Comparison of ENCODE assay signal across 1 cellular context in the genomic region with DNA sequence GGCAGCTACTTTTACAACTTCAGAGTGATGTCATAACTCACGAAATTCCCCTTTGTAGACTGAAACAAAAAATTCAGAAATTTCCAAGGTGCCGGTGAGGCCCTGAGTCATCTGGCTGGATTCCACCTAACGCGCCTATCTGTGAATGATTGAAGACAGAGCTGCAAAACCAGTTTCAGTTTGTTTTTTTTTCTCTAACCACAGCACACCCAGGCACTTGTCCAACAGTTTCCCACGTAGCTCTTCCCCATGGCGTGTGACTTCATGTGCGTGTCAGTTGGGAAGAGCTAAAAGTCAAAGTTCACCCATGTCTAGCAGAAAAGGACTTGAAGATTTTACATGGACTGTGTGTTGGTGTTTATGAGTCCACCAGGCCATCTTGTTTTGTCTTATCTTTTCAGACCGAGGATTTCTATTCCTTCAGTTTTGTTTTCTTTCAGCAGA.
TF ChIP-seq lines count a peak whose summit lies in the region.

No MANE protein-coding gene starts in this region.

TF ChIP-seq in HEK293, 187 proteins besides CTCF, POLR2A, EP300 and RAD21 (continued from another document and continues in another):
- TF ChIP-seq, protein P1, sequence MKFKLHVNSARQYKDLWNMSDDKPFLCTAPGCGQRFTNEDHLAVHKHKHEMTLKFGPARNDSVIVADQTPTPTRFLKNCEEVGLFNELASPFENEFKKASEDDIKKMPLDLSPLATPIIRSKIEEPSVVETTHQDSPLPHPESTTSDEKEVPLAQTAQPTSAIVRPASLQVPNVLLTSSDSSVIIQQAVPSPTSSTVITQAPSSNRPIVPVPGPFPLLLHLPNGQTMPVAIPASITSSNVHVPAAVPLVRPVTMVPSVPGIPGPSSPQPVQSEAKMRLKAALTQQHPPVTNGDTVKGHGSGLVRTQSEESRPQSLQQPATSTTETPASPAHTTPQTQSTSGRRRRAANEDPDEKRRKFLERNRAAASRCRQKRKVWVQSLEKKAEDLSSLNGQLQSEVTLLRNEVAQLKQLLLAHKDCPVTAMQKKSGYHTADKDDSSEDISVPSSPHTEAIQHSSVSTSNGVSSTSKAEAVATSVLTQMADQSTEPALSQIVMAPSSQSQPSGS (tag by site-specific recombination; IDR thresholded peaks at IDR 0.05; ENCODE audit: low read depth): peak; percentile 91
- TF ChIP-seq ZFP37 (tag by site-specific recombination; IDR thresholded peaks at IDR 0.05) (no peak), KLF10 (tag by site-specific recombination; IDR thresholded peaks at IDR 0.05) (peak; percentile 65; the same call in 1 of the 2 replicates), ZNF629 (tag by site-specific recombination; IDR thresholded peaks at IDR 0.05) (peak; percentile 96), ZNF324 (tag by site-specific recombination; IDR thresholded peaks at IDR 0.05) (peak; percentile 64; the same call in 1 of the 2 replicates), ZNF311 (tag by site-specific recombination; IDR thresholded peaks at IDR 0.05; ENCODE audit: borderline replicate concordance) (no peak), ZNF416 (tag by site-specific recombination; IDR thresholded peaks at IDR 0.05) (no peak), OVOL3 (tag by site-specific recombination; IDR thresholded peaks at IDR 0.05) (0 out of 2 replicates have a peak, but pooled peaks have one; percentile 34), SCRT1 (tag by site-specific recombination; IDR thresholded peaks at IDR 0.05; ENCODE audit: borderline replicate concordance) (no peak), ZNF202 (tag by site-specific recombination; IDR thresholded peaks at IDR 0.05; ENCODE audit: borderline replicate concordance) (no peak), ZNF521 (tag by site-specific recombination; IDR thresholded peaks at IDR 0.05) (no peak), GLIS1 (tag by site-specific recombination; IDR thresholded peaks at IDR 0.05) (peak; percentile 73), KLF8 (tag by site-specific recombination; IDR thresholded peaks at IDR 0.05) (peak; percentile 84), ZNF664 (tag by site-specific recombination; IDR thresholded peaks at IDR 0.05) (no peak), YY1 (tag by site-specific recombination; IDR thresholded peaks at IDR 0.05) (no peak), ZNF37A (tag by site-specific recombination; IDR thresholded peaks at IDR 0.05) (no peak), ZNF596 (tag by site-specific recombination; IDR thresholded peaks at IDR 0.05) (peak; percentile 45; the same call in 1 of the 2 replicates), GLIS2 (tag by site-specific recombination; IDR thresholded peaks at IDR 0.05) (no peak; the same call in 1 of the 2 replicates), ZNF677 (tag by site-specific recombination; IDR thresholded peaks at IDR 0.05) (no peak), ZNF549 (tag by site-specific recombination; IDR thresholded peaks at IDR 0.05) (no peak), KLF16 (tag by site-specific recombination; IDR thresholded peaks at IDR 0.05) (no peak), ZNF155 (tag by site-specific recombination; IDR thresholded peaks at IDR 0.05) (no peak), ZNF391 (tag by site-specific recombination; IDR thresholded peaks at IDR 0.05; ENCODE audit: borderline replicate concordance, low read depth) (no peak), ZNF211 (tag by site-specific recombination; IDR thresholded peaks at IDR 0.05; ENCODE audit: low read depth) (no peak), ZNF707 (tag by site-specific recombination; IDR thresholded peaks at IDR 0.05) (no peak), ZNF621 (tag by site-specific recombination; IDR thresholded peaks at IDR 0.05) (no peak), TRIM28 (IDR thresholded peaks at IDR 0.05; ENCODE audit: borderline replicate concordance, low read length) (peak; percentile 49; the same call in 1 of the 2 replicates), ZNF561 (tag by site-specific recombination; IDR thresholded peaks at IDR 0.05; ENCODE audit: borderline replicate concordance) (0 out of 2 replicates have a peak, but pooled peaks have one; percentile 46), ZNF548 (tag by site-specific recombination; IDR thresholded peaks at IDR 0.05) (no peak), ZSCAN30 (tag by site-specific recombination; IDR thresholded peaks at IDR 0.05) (peak; percentile 50; the same call in 1 of the 2 replicates), ZNF785 (tag by site-specific recombination; IDR thresholded peaks at IDR 0.05) (no peak), ZBTB1 (tag by site-specific recombination; IDR thresholded peaks at IDR 0.05) (peak; percentile 75; the same call in 1 of the 2 replicates), ZFP3 (tag by site-specific recombination; IDR thresholded peaks at IDR 0.05; ENCODE audit: low read depth) (no peak), ZNF248 (tag by site-specific recombination; IDR thresholded peaks at IDR 0.05) (no peak), ZNF600 (tag by site-specific recombination; IDR thresholded peaks at IDR 0.05) (0 out of 2 replicates have a peak, but pooled peaks have one; percentile 21), ZNF585B (tag by site-specific recombination; IDR thresholded peaks at IDR 0.05) (no peak), ZNF660 (tag by site-specific recombination; IDR thresholded peaks at IDR 0.05) (no peak; the same call in 1 of the 2 replicates), BCL11A (tag by site-specific recombination; IDR thresholded peaks at IDR 0.05; ENCODE audit: low read depth) (no peak), ZNF623 (tag by site-specific recombination; IDR thresholded peaks at IDR 0.05) (no peak), ZBTB7A (tag by site-specific recombination; IDR thresholded peaks at IDR 0.05; ENCODE audit: low read depth) (no peak), ZNF610 (tag by site-specific recombination; IDR thresholded peaks at IDR 0.05; ENCODE audit: borderline replicate concordance) (no peak), ZSCAN16 (tag by site-specific recombination; IDR thresholded peaks at IDR 0.05) (no peak), ZNF221 (tag by site-specific recombination; IDR thresholded peaks at IDR 0.05; ENCODE audit: borderline replicate concordance) (no peak), HOXC10 (CRISPR knock-in tag; IDR thresholded peaks at IDR 0.05) (0 out of 2 replicates have a peak, but pooled peaks have one; percentile 56), ZBTB20 (tag by site-specific recombination; IDR thresholded peaks at IDR 0.05) (no peak)
- TF ChIP-seq, protein P2, sequence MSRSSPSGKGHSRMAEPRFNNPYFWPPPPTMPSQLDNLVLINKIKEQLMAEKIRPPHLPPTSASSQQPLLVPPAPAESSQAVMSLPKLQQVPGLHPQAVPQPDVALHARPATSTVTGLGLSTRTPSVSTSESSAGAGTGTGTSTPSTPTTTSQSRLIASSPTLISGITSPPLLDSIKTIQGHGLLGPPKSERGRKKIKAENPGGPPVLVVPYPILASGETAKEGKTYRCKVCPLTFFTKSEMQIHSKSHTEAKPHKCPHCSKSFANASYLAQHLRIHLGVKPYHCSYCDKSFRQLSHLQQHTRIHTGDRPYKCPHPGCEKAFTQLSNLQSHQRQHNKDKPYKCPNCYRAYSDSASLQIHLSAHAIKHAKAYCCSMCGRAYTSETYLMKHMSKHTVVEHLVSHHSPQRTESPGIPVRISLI (tag by site-specific recombination; IDR thresholded peaks at IDR 0.05): peak; percentile 90
- TF ChIP-seq, protein P3, sequence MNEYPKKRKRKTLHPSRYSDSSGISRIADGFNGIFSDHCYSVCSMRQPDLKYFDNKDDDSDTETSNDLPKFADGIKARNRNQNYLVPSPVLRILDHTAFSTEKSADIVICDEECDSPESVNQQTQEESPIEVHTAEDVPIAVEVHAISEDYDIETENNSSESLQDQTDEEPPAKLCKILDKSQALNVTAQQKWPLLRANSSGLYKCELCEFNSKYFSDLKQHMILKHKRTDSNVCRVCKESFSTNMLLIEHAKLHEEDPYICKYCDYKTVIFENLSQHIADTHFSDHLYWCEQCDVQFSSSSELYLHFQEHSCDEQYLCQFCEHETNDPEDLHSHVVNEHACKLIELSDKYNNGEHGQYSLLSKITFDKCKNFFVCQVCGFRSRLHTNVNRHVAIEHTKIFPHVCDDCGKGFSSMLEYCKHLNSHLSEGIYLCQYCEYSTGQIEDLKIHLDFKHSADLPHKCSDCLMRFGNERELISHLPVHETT (tag by site-specific recombination; IDR thresholded peaks at IDR 0.05): 0 out of 2 replicates have a peak, but pooled peaks have one; percentile 50
- TF ChIP-seq, protein P4, sequence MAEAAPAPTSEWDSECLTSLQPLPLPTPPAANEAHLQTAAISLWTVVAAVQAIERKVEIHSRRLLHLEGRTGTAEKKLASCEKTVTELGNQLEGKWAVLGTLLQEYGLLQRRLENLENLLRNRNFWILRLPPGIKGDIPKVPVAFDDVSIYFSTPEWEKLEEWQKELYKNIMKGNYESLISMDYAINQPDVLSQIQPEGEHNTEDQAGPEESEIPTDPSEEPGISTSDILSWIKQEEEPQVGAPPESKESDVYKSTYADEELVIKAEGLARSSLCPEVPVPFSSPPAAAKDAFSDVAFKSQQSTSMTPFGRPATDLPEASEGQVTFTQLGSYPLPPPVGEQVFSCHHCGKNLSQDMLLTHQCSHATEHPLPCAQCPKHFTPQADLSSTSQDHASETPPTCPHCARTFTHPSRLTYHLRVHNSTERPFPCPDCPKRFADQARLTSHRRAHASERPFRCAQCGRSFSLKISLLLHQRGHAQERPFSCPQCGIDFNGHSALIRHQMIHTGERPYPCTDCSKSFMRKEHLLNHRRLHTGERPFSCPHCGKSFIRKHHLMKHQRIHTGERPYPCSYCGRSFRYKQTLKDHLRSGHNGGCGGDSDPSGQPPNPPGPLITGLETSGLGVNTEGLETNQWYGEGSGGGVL (tag by site-specific recombination; IDR thresholded peaks at IDR 0.05): peak; percentile 42; the same call in 1 of the 2 replicates
- TF ChIP-seq, protein P5, sequence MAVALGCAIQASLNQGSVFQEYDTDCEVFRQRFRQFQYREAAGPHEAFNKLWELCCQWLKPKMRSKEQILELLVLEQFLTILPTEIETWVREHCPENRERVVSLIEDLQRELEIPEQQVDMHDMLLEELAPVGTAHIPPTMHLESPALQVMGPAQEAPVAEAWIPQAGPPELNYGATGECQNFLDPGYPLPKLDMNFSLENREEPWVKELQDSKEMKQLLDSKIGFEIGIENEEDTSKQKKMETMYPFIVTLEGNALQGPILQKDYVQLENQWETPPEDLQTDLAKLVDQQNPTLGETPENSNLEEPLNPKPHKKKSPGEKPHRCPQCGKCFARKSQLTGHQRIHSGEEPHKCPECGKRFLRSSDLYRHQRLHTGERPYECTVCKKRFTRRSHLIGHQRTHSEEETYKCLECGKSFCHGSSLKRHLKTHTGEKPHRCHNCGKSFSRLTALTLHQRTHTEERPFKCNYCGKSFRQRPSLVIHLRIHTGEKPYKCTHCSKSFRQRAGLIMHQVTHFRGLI (tag by site-specific recombination; IDR thresholded peaks at IDR 0.05): no peak
- TF ChIP-seq, protein P6, sequence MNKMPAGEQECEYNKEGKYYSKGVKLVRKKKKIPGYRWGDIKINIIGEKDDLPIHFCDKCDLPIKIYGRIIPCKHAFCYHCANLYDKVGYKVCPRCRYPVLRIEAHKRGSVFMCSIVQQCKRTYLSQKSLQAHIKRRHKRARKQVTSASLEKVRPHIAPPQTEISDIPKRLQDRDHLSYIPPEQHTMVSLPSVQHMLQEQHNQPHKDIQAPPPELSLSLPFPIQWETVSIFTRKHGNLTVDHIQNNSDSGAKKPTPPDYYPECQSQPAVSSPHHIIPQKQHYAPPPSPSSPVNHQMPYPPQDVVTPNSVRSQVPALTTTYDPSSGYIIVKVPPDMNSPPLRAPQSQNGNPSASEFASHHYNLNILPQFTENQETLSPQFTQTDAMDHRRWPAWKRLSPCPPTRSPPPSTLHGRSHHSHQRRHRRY (tag by site-specific recombination; IDR thresholded peaks at IDR 0.05): no peak
- TF ChIP-seq, protein P7, sequence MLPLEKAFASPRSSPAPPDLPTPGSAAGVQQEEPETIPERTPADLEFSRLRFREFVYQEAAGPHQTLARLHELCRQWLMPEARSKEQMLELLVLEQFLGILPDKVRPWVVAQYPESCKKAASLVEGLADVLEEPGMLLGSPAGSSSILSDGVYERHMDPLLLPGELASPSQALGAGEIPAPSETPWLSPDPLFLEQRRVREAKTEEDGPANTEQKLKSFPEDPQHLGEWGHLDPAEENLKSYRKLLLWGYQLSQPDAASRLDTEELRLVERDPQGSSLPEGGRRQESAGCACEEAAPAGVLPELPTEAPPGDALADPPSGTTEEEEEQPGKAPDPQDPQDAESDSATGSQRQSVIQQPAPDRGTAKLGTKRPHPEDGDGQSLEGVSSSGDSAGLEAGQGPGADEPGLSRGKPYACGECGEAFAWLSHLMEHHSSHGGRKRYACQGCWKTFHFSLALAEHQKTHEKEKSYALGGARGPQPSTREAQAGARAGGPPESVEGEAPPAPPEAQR (tag by site-specific recombination; IDR thresholded peaks at IDR 0.05): no peak
- TF ChIP-seq, protein P8, sequence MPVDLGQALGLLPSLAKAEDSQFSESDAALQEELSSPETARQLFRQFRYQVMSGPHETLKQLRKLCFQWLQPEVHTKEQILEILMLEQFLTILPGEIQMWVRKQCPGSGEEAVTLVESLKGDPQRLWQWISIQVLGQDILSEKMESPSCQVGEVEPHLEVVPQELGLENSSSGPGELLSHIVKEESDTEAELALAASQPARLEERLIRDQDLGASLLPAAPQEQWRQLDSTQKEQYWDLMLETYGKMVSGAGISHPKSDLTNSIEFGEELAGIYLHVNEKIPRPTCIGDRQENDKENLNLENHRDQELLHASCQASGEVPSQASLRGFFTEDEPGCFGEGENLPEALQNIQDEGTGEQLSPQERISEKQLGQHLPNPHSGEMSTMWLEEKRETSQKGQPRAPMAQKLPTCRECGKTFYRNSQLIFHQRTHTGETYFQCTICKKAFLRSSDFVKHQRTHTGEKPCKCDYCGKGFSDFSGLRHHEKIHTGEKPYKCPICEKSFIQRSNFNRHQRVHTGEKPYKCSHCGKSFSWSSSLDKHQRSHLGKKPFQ (tag by site-specific recombination; IDR thresholded peaks at IDR 0.05): peak; percentile 90
- TF ChIP-seq, protein P9, sequence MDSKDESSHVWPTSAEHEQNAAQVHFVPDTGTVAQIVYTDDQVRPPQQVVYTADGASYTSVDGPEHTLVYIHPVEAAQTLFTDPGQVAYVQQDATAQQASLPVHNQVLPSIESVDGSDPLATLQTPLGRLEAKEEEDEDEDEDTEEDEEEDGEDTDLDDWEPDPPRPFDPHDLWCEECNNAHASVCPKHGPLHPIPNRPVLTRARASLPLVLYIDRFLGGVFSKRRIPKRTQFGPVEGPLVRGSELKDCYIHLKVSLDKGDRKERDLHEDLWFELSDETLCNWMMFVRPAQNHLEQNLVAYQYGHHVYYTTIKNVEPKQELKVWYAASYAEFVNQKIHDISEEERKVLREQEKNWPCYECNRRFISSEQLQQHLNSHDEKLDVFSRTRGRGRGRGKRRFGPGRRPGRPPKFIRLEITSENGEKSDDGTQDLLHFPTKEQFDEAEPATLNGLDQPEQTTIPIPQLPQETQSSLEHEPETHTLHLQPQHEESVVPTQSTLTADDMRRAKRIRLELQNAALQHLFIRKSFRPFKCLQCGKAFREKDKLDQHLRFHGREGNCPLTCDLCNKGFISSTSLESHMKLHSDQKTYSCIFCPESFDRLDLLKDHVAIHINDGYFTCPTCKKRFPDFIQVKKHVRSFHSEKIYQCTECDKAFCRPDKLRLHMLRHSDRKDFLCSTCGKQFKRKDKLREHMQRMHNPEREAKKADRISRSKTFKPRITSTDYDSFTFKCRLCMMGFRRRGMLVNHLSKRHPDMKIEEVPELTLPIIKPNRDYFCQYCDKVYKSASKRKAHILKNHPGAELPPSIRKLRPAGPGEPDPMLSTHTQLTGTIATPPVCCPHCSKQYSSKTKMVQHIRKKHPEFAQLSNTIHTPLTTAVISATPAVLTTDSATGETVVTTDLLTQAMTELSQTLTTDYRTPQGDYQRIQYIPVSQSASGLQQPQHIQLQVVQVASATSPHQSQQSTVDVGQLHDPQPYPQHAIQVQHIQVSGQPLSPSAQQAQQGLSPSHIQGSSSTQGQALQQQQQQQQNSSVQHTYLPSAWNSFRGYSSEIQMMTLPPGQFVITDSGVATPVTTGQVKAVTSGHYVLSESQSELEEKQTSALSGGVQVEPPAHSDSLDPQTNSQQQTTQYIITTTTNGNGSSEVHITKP (tag by site-specific recombination; IDR thresholded peaks at IDR 0.05): peak; percentile 72
